Comparison of ENCODE assay signal across 12 cellular contexts in genomic region chr12:67070307-67070600, GRCh38.
DNase-seq lines count a peak whose midpoint lies in the region; ATAC-seq and TF ChIP-seq lines count a peak whose summit lies in the region.
"Had no signal": no experiment of that assay in that cellular context is flagged by ENCODE, and none has a peak within 500 bp of the region (broad histone marks: within the 10 kb centered on the region; RNA-seq: fewer than 3 reads in every experiment).

No MANE protein-coding gene starts in this region.

- no peak for DNase-seq in CD4-positive, CD25-positive, alpha-beta regulatory T cell
- DNase-seq in mesothelial cell of epicardium (ENCODE audit: low spot score in 2 of 2, unreplicated experiment in 2 of 2), result no peak
- no peak for DNase-seq in AG08396 (ENCODE audit: low spot score)
- DNase-seq in NCI-H2107 treated with DMSO at 0.1 percent for 48 hours (lab: John Stamatoyannopoulos, UW; ENCODE audit: unreplicated experiment), result no peak
- DNase-seq in RPMI8226, result no peak
- DNase-seq: DMS153, mucosa of descending colon, NCI-H2171 had no signal

- H3K36me3 Mint-ChIP-seq in CD4-positive, CD25-positive, alpha-beta regulatory T cell, result no peaks in the 10 kb centered on the region
- no peaks in the 10 kb centered on the region for H3K36me3 Mint-ChIP-seq in mesothelial cell of epicardium

- H3K4me3 Mint-ChIP-seq in CD4-positive, CD25-positive, alpha-beta regulatory T cell, result peak overlapping the region; percentile 27 to 87 (median 82)
- H3K4me3 Mint-ChIP-seq in mesothelial cell of epicardium, result peak overlapping the region; percentile 91

- no peak overlapping the region for H3K27ac Mint-ChIP-seq in CD4-positive, CD25-positive, alpha-beta regulatory T cell
- peak overlapping the region; percentile 93 for H3K27ac Mint-ChIP-seq in mesothelial cell of epicardium

- no peak for ATAC-seq in CD4-positive, CD25-positive, alpha-beta regulatory T cell (ENCODE audit: low read depth in 2 of 2)
- ATAC-seq in GM19023 (IDR thresholded peaks at IDR 0.05; ENCODE audit: unreplicated experiment), result no peak

- peaks cover 0 to 21% (median 5%) of the 10 kb centered on the region in 4 donors for H3K4me1 Mint-ChIP-seq in CD4-positive, CD25-positive, alpha-beta regulatory T cell
- H3K4me1 Mint-ChIP-seq in mesothelial cell of epicardium, result peaks cover 35% of the 10 kb centered on the region

- H3K9me3 Mint-ChIP-seq in CD4-positive, CD25-positive, alpha-beta regulatory T cell, result peaks cover 0 to 5% (median 0%) of the 10 kb centered on the region in 7 donors
- H3K9me3 Mint-ChIP-seq in mesothelial cell of epicardium, result no peaks in the 10 kb centered on the region

- H3K27me3 ChIP-seq in CD4-positive, CD25-positive, alpha-beta regulatory T cell (ENCODE audit: control insufficient read depth, insufficient read depth, low read length), result peaks cover 32% of the 10 kb centered on the region
- peaks cover 29% of the 10 kb centered on the region for H3K27me3 ChIP-seq in HUES6 (ENCODE audit: control insufficient read depth, insufficient read depth, low read length)
- H3K27me3 ChIP-seq: vagina had no signal

- no peaks in the 10 kb centered on the region for H3K9me3 ChIP-seq in CD4-positive, CD25-positive, alpha-beta regulatory T cell (ENCODE audit: control insufficient read depth in 2 of 2, low read length in 2 of 2)
- no peaks in the 10 kb centered on the region for H3K9me3 ChIP-seq in HUES6 (ENCODE audit: control insufficient read depth, insufficient read depth, low read depth, low read length)
- H3K9me3 ChIP-seq: mucosa of descending colon, vagina had no signal

- no peak overlapping the region for H3K27ac ChIP-seq in CD4-positive, CD25-positive, alpha-beta regulatory T cell (ENCODE audit: insufficient read depth, low read length, poor library complexity, severe bottlenecking)
- H3K27ac ChIP-seq in HUES6 (ENCODE audit: low read depth, low read length) (no peak overlapping the region), angular gyrus (ENCODE audit: low read depth, low read length) (peak overlapping the region; percentile 13)

- H3K36me3 ChIP-seq in CD4-positive, CD25-positive, alpha-beta regulatory T cell (ENCODE audit: control insufficient read depth, insufficient read depth, low read length), result no peaks in the 10 kb centered on the region
- H3K36me3 ChIP-seq in HUES6 (ENCODE audit: control insufficient read depth, insufficient read depth, low read length), result no peaks in the 10 kb centered on the region
- H3K36me3 ChIP-seq: vagina had no signal

- H3K4me1 ChIP-seq in CD4-positive, CD25-positive, alpha-beta regulatory T cell (ENCODE audit: control insufficient read depth, insufficient read depth, low read length, poor library complexity, severe bottlenecking), result peaks cover 3% of the 10 kb centered on the region
- peaks cover 17% of the 10 kb centered on the region for H3K4me1 ChIP-seq in HUES6 (ENCODE audit: control insufficient read depth, insufficient read depth, low read length)

- H3K4me3 ChIP-seq in CD4-positive, CD25-positive, alpha-beta regulatory T cell (ENCODE audit: low read depth, low read length), result no peak overlapping the region
- peak overlapping the region; percentile 80 for H3K4me3 ChIP-seq in HUES6 (ENCODE audit: low read depth, low read length)

- H3K27me3 Mint-ChIP-seq in CD4-positive, CD25-positive, alpha-beta regulatory T cell, result peaks cover 67% of the 10 kb centered on the region
- no peaks in the 10 kb centered on the region for H3K27me3 Mint-ChIP-seq in mesothelial cell of epicardium (ENCODE audit: low read depth)

- no peak overlapping the region for H3K9ac ChIP-seq in HUES6 (ENCODE audit: low read length)

- TF ChIP-seq CTCF in mesothelial cell of epicardium (IDR thresholded peaks at IDR 0.05; ENCODE audit: unreplicated experiment), result no peak
